8 cellular contexts compared by ENCODE assay signal in genomic region chr1:159790237-159790917, GRCh38. TPM values are rescaled to one million over a fixed set of nuclear protein-coding genes. Genes with fewer than 3 reads are reported as not detected.
DNase-seq lines count a peak whose midpoint lies in the region; ATAC-seq and TF ChIP-seq lines count a peak whose summit lies in the region.

No MANE protein-coding gene starts in this region.

- H3K79me2 ChIP-seq in Karpas-422 (ENCODE audit: low read length): no peaks in the 10 kb centered on the region

- no peaks in the 10 kb centered on the region for H3K9me2 ChIP-seq in Karpas-422 (replicated peaks; ENCODE audit: insufficient read depth, low read length)

- H3K36me3 ChIP-seq in Karpas-422 (ENCODE audit: insufficient read depth, low read length): no peaks in the 10 kb centered on the region

- no peak overlapping the region for H2AFZ ChIP-seq in Karpas-422 (ENCODE audit: low read length)

- H3K27ac ChIP-seq in Karpas-422 (ENCODE audit: low read length): no peak overlapping the region

- H3K4me1 ChIP-seq in Karpas-422 (ENCODE audit: low read length): no peaks in the 10 kb centered on the region

- H4K20me1 ChIP-seq in Karpas-422 (ENCODE audit: insufficient read depth, low read depth, low read length): no peaks in the 10 kb centered on the region

- ATAC-seq in HG03108 (IDR thresholded peaks at IDR 0.05; ENCODE audit: unreplicated experiment): no peak

- no peak overlapping the region for H3K4me3 ChIP-seq in Karpas-422 (ENCODE audit: low read length)
- H3K4me3 ChIP-seq in astrocyte of the spinal cord (ENCODE audit: low read depth, low read length): no peak overlapping the region

- no peak overlapping the region for H3K4me2 ChIP-seq in Karpas-422 (ENCODE audit: low read depth, low read length, poor library complexity, severe bottlenecking)

- H3K9ac ChIP-seq in Karpas-422 (ENCODE audit: low read length): no peak overlapping the region

- no peaks in the 10 kb centered on the region for H3K9me3 ChIP-seq in Karpas-422 (ENCODE audit: low read length)

- TF ChIP-seq CTCF in astrocyte of the spinal cord (IDR thresholded peaks at IDR 0.05; ENCODE audit: low read depth, low read length): peak; percentile 64

- in situ Hi-C loops in astrocyte of the spinal cord (cut with HindIII; ENCODE audit: low sequenced_read_pairs): loop anchor here (25.0 kb wide), 1 partner anchor 97 kb away; no protein-coding TSS in a partner anchor

- H3K27me3 ChIP-seq in Karpas-422 (ENCODE audit: low read length): no peaks in the 10 kb centered on the region

- peak; percentile 25 to 34 for DNase-seq in NCI-H2081 (lab: John Stamatoyannopoulos, UW)
- no peak for DNase-seq in NCI-H2081 treated with DMSO at 0.1 percent for 48 hours (lab: John Stamatoyannopoulos, UW)
- peak; percentile 58 for DNase-seq in Karpas-422
- peak; percentile 23 for DNase-seq in astrocyte of the spinal cord (ENCODE audit: low read depth, low spot score)
- DNase-seq in myocyte (ENCODE audit: low read depth): peak; percentile 25
- no peak for DNase-seq in stimulated activated naive CD4-positive, alpha-beta T cell treated with Interleukin-2 at 50 U/mL for 16 hours (lab: John Stamatoyannopoulos, UW)
- no peak for DNase-seq in NCI-H446 treated with DMSO at 0.1 percent for 48 hours (lab: John Stamatoyannopoulos, UW)

RNA-seq across cellular contexts. Expression of gene DUSP23, which starts 9.6 kb away (rescaled TPM):
- not detected in 2 replicates for total RNA-seq in Karpas-422 (2014; rRNA removed; shearing (Covaris generic); ENCODE audit: low replicate concordance)
- total RNA-seq in myocyte: 14.9 and 26.5 TPM in 2 replicates
- polyA plus RNA-seq in myocyte (2012): 39.6 TPM

RNA-seq across cellular contexts. Expression of gene FCRL6, which starts 11.8 kb away (rescaled TPM):
- not detected in 2 replicates for total RNA-seq in Karpas-422 (2014; rRNA removed; shearing (Covaris generic); ENCODE audit: low replicate concordance)
- total RNA-seq in myocyte: not detected in 2 replicates
- 0.06 TPM for polyA plus RNA-seq in myocyte (2012)

RNA-seq across cellular contexts. Expression of gene SLAMF8, which starts 36.3 kb away (rescaled TPM):
- not detected in 2 replicates for total RNA-seq in Karpas-422 (2014; rRNA removed; shearing (Covaris generic); ENCODE audit: low replicate concordance)
- total RNA-seq in myocyte: 0.05 TPM in 2 replicates
- 0.21 TPM for polyA plus RNA-seq in myocyte (2012)

Comparison
In these comparisons a context has a peak if more than half of its experiments do, and no peak if none do; other contexts are left out.
1. DNase-seq: peak in NCI-H2081 (2 of 2), Karpas-422 (single experiment), astrocyte of the spinal cord (single experiment) and myocyte (single experiment); none in NCI-H2081 treated with DMSO at 0.1 percent for 48 hours (single experiment), stimulated activated naive CD4-positive, alpha-beta T cell treated with Interleukin-2 at 50 U/mL for 16 hours (single experiment) and NCI-H446 treated with DMSO at 0.1 percent for 48 hours (single experiment).
2. RNA of gene DUSP23, which starts 9.6 kb away (total RNA-seq): 14.9 to 26.5 TPM in myocyte; not detected in Karpas-422; every median in the first group is over 10 times any median in the second.